12 cellular contexts compared by ENCODE assay signal in genomic region chrX:154729439-154729838, GRCh38. TPM values are rescaled to one million over a fixed set of nuclear protein-coding genes. Genes with fewer than 3 reads are reported as not detected.
DNase-seq lines count a peak whose midpoint lies in the region; ATAC-seq, FAIRE-seq and TF ChIP-seq lines count a peak whose summit lies in the region.
"Had no signal": no experiment of that assay in that cellular context is flagged by ENCODE, and none has a peak within 500 bp of the region (broad histone marks: within the 10 kb centered on the region; RNA-seq: fewer than 3 reads in every experiment).

No MANE protein-coding gene starts in this region.

- H3K27me3 ChIP-seq in BLaER1 (peaks cover 96% of the 10 kb centered on the region), esophagus (ENCODE audit: control insufficient read depth in 1 of 2, insufficient read depth in 2 of 2, low read length in 2 of 2) (no peaks in the 10 kb centered on the region), pancreas (no peaks in the 10 kb centered on the region), testis (no peaks in the 10 kb centered on the region)

- H3K27me3 Mint-ChIP-seq in stimulated activated naive B cell treated with anti-CD40 and anti-IgM and Interleukin-4, amounts not matched to agents 10 μg/mL and 1 μg/mL and 100 μg/mL, for 72 hours: no peaks in the 10 kb centered on the region

- intact Hi-C loops in pancreas (cut with DNase I) (no loop called here), kidney (cut with DNase I) (no loop called here), testis (cut with DNase I; ENCODE audit: low total_unique reads) (no loop called here)

- H4K20me1 ChIP-seq in BLaER1: peaks cover 6% of the 10 kb centered on the region; the same call in 1 of the 2 replicates

- H3K36me3 ChIP-seq in BLaER1 (no peaks in the 10 kb centered on the region), esophagus (ENCODE audit: control insufficient read depth in 2 of 2, insufficient read depth in 2 of 2, low read length in 1 of 2) (no peaks in the 10 kb centered on the region), pancreas (no peaks in the 10 kb centered on the region), kidney (ENCODE audit: control insufficient read depth in 1 of 2, insufficient read depth in 2 of 2, low read length in 2 of 2) (no peaks in the 10 kb centered on the region), testis (ENCODE audit: low read depth, missing control alignments) (no peaks in the 10 kb centered on the region)

- peak in 1 of 4 donors; percentile 21 for ATAC-seq in pancreas
- ATAC-seq in stimulated activated naive B cell treated with anti-CD40 and anti-IgM and Interleukin-4, amounts not matched to agents 10 μg/mL and 1 μg/mL and 100 μg/mL, for 72 hours (replicated peaks): no peak

- H3K4me1 Mint-ChIP-seq in stimulated activated naive B cell treated with anti-CD40 and anti-IgM and Interleukin-4, amounts not matched to agents 10 μg/mL and 1 μg/mL and 100 μg/mL, for 72 hours: peaks cover 35 to 91% of the 10 kb centered on the region in 2 donors

- H3K4me3 ChIP-seq in BLaER1: no peak overlapping the region
- H3K4me3 ChIP-seq in esophagus (ENCODE audit: low read depth in 1 of 2, low read length in 2 of 2): no peak overlapping the region
- H3K4me3 ChIP-seq in pancreas: no peak overlapping the region
- no peak overlapping the region for H3K4me3 ChIP-seq in kidney (ENCODE audit: low read length in 2 of 2)
- no peak overlapping the region for H3K4me3 ChIP-seq in testis

- H3K36me3 Mint-ChIP-seq in stimulated activated naive B cell treated with anti-CD40 and anti-IgM and Interleukin-4, amounts not matched to agents 10 μg/mL and 1 μg/mL and 100 μg/mL, for 72 hours: no peaks in the 10 kb centered on the region
- H3K36me3 Mint-ChIP-seq: activated naive CD4-positive, alpha-beta T cell treated with anti-CD3 and anti-CD28 coated beads, Interleukin-2, amount 50 U/mL, for 72 hours had no signal

- H3K4me1 ChIP-seq in BLaER1 (peaks cover 55% of the 10 kb centered on the region), esophagus (ENCODE audit: control insufficient read depth in 2 of 2, insufficient read depth in 2 of 2, low read length in 1 of 2) (peaks cover 2% of the 10 kb centered on the region in 2 donors), pancreas (peaks cover 0 to 6% (median 5%) of the 10 kb centered on the region in 3 donors), kidney (ENCODE audit: control insufficient read depth in 1 of 2, insufficient read depth in 1 of 2, low read depth in 1 of 2, low read length in 2 of 2) (peaks cover 18 to 47% of the 10 kb centered on the region in 2 donors), testis (peaks cover 20% of the 10 kb centered on the region)

- TF ChIP-seq CTCF in RWPE1 (conservative IDR thresholded peaks at IDR 0.05; ENCODE audit: low read depth) (no peak), pancreas (IDR thresholded peaks at IDR 0.05) (no peak), kidney (IDR thresholded peaks at IDR 0.05; ENCODE audit: borderline replicate concordance, extremely low read depth, insufficient read depth) (no peak), testis (IDR thresholded peaks at IDR 0.05) (no peak)

- H3K9me3 ChIP-seq in BLaER1: no peaks in the 10 kb centered on the region
- no peaks in the 10 kb centered on the region for H3K9me3 ChIP-seq in esophagus (ENCODE audit: control insufficient read depth in 2 of 2, insufficient read depth in 1 of 2, low read depth in 1 of 2, low read length in 1 of 2)
- no peaks in the 10 kb centered on the region for H3K9me3 ChIP-seq in pancreas
- H3K9me3 ChIP-seq in kidney (ENCODE audit: control insufficient read depth in 1 of 2, low read length in 2 of 2): no peaks in the 10 kb centered on the region
- H3K9me3 ChIP-seq in testis: no peaks in the 10 kb centered on the region

- H3K9me3 Mint-ChIP-seq in stimulated activated naive B cell treated with anti-CD40 and anti-IgM and Interleukin-4, amounts not matched to agents 10 μg/mL and 1 μg/mL and 100 μg/mL, for 72 hours: peaks cover 0 to 3% of the 10 kb centered on the region in 2 donors

- FAIRE-seq in pancreas (lab: Jason Lieb, UNC) (no peak), kidney (lab: Jason Lieb, UNC) (no peak)

- no peak overlapping the region for H3K27ac ChIP-seq in BLaER1
- H3K27ac ChIP-seq in RWPE1: peak overlapping the region; percentile 56; the same call in 1 of the 2 replicates
- peak overlapping the region; percentile 40 to 67 for H3K27ac ChIP-seq in esophagus (ENCODE audit: low read depth in 2 of 2, low read length in 1 of 2)
- H3K27ac ChIP-seq in pancreas: peak overlapping the region; percentile 25 to 68 (median 44)
- no peak overlapping the region for H3K27ac ChIP-seq in kidney (ENCODE audit: low read depth in 2 of 2, low read length in 2 of 2)
- peak overlapping the region in 1 of 2 donors; percentile 30 for H3K27ac ChIP-seq in testis

- no peak for DNase-seq in RWPE1 (ENCODE audit: low spot score)
- no peak for DNase-seq in pancreas
- no peak for DNase-seq in stimulated activated naive B cell treated with anti-CD40 and anti-IgM and Interleukin-4, amounts not matched to agents 10 μg/mL and 1 μg/mL and 100 μg/mL, for 72 hours
- no peak for DNase-seq in NCI-H1694 treated with DMSO at 0.1 percent for 48 hours (lab: John Stamatoyannopoulos, UW)
- DNase-seq in kidney: no peak
- DNase-seq in testis: no peak
- DNase-seq: activated CD4-positive, alpha-beta T cell treated with anti-CD3 and anti-CD28 coated beads, Interleukin-2, amount 50 U/mL, for 1 hour; NCI-H2107; retina had no signal

- 74 to 83% methylated on average over 3 of the region's 3 CpGs for WGBS in esophagus, 2 donors
- WGBS in pancreas, 2 donors: 55 to 60% methylated on average over 3 of the region's 3 CpGs
- WGBS in testis, 2 donors: 58 to 80% methylated on average over 2 to 3 of the region's 3 CpGs

- POLR2A ChIA-PET in RWPE1 (lab: Yijun Ruan, JAX; ENCODE audit: low non-redundant PET): no interaction called here

- no peak for TF ChIP-seq POLR2A in testis (IDR thresholded peaks at IDR 0.05)

- peak overlapping the region; percentile 4; the same call in 1 of the 2 replicates for H3K4me2 ChIP-seq in BLaER1

- no peak overlapping the region for H3K4me3 Mint-ChIP-seq in stimulated activated naive B cell treated with anti-CD40 and anti-IgM and Interleukin-4, amounts not matched to agents 10 μg/mL and 1 μg/mL and 100 μg/mL, for 72 hours

- no peak overlapping the region for H3K27ac Mint-ChIP-seq in stimulated activated naive B cell treated with anti-CD40 and anti-IgM and Interleukin-4, amounts not matched to agents 10 μg/mL and 1 μg/mL and 100 μg/mL, for 72 hours
- H3K27ac Mint-ChIP-seq: activated naive CD4-positive, alpha-beta T cell treated with anti-CD3 and anti-CD28 coated beads, Interleukin-2, amount 50 U/mL, for 72 hours had no signal

- H3K9ac ChIP-seq in BLaER1: no peak overlapping the region
- no peak overlapping the region for H3K9ac ChIP-seq in kidney (ENCODE audit: low read length in 2 of 2)

- CTCF ChIA-PET in RWPE1 (lab: Yijun Ruan, JAX): interaction anchor here (0.8 kb wide), 1 partner anchor 17 kb away, joined by 3 read pairs; no protein-coding TSS in a partner anchor

RNA-seq across cellular contexts. Expression of gene GAB3, which starts 21.4 kb away (rescaled TPM):
- polyA plus RNA-seq in esophagus: under 1 TPM; 0.56 to 0.57 TPM
- total RNA-seq in pancreas: 1 to 10 TPM; 1.2 to 4.0 (median 1.4) TPM
- 1 to 10 TPM; 1.2 to 2.7 TPM for polyA plus RNA-seq in pancreas
- total RNA-seq in kidney: 6.4 TPM
- 0.95 TPM for polyA plus RNA-seq in kidney (ENCODE audit: insufficient read depth, low read depth, low replicate concordance)
- total RNA-seq in testis: 10 to 100 TPM; 30.5 to 30.6 TPM
- 9.1 TPM for polyA plus RNA-seq in testis (ENCODE audit: insufficient read depth, low read depth, low replicate concordance)

RNA-seq across cellular contexts. Expression of gene DKC1, which starts 33.2 kb away (rescaled TPM):
- polyA plus RNA-seq in esophagus: 10 to 100 TPM; 22.3 to 43.0 TPM
- total RNA-seq in pancreas: 10 to 100 TPM; 16.8 to 31.4 (median 25.0) TPM
- polyA plus RNA-seq in pancreas: 10 to 100 TPM; 16.8 to 26.5 TPM
- total RNA-seq in kidney: 35.7 TPM
- polyA plus RNA-seq in kidney (ENCODE audit: insufficient read depth, low read depth, low replicate concordance): 21.7 TPM
- total RNA-seq in testis: 10 to 100 TPM; 66.4 to 93.1 TPM
- polyA plus RNA-seq in testis (ENCODE audit: insufficient read depth, low read depth, low replicate concordance): 58.8 TPM

Comparison
In these comparisons a context has a peak if more than half of its experiments do, and no peak if none do; other contexts are left out.
1. H3K27ac ChIP-seq: peak in RWPE1 (single experiment), esophagus (2 of 2) and pancreas (4 of 4); none in BLaER1 (single experiment) and kidney (0 of 2).